ENCODE assay signal across 1 cellular context in the genomic region with DNA sequence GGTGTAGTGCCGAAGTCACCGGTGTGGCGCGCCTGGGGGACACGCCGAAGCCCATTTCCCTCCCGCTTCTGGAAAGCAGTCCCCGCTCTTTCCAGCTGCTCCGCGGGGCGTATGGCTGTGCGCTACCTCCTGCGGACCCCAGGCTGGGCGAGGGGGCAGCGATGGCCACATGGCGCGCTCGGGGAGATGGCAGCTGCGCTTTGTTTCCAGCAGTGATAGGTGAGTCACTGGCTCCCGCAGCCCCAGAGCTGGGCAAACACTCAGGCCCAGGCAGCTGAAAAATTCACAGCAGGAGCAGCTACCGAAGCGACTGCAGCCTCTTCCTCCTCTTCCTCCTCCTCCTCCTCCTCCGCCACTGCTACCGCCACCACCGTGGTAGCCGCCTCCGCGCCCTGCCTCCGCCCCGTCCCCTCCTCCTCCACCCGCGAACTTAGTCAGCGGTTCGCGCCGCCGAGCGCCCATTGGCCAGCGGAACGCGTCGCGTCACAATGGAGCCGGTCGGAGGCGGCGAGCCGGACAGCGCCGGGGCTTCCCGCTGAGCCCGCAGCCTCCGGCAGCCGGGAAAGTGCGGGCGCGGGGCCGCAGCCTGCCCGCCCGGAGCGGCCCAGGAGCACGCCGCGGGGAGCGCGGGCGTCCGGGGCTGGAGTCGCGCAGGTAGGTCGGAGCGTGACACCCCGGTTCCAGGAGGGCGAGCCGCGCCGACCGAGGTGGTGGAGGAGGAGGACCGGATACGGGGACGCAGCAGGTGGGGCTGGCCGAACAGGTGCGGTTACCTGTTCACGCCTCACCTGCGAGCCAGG.
A peak's percentile ranks its signal among the peaks of the same experiment; 100 is the strongest.
TF ChIP-seq lines count a peak whose summit lies in the region.

A gene (plus strand): TSS at position 461 of the 800 bp plus-strand sequence. CDS start 57,822 bp downstream, outside the sequence.

TF ChIP-seq in K562, 482 proteins besides CTCF, POLR2A, EP300 and RAD21 (continued from another document and continues in another):
- TF ChIP-seq, protein P1, sequence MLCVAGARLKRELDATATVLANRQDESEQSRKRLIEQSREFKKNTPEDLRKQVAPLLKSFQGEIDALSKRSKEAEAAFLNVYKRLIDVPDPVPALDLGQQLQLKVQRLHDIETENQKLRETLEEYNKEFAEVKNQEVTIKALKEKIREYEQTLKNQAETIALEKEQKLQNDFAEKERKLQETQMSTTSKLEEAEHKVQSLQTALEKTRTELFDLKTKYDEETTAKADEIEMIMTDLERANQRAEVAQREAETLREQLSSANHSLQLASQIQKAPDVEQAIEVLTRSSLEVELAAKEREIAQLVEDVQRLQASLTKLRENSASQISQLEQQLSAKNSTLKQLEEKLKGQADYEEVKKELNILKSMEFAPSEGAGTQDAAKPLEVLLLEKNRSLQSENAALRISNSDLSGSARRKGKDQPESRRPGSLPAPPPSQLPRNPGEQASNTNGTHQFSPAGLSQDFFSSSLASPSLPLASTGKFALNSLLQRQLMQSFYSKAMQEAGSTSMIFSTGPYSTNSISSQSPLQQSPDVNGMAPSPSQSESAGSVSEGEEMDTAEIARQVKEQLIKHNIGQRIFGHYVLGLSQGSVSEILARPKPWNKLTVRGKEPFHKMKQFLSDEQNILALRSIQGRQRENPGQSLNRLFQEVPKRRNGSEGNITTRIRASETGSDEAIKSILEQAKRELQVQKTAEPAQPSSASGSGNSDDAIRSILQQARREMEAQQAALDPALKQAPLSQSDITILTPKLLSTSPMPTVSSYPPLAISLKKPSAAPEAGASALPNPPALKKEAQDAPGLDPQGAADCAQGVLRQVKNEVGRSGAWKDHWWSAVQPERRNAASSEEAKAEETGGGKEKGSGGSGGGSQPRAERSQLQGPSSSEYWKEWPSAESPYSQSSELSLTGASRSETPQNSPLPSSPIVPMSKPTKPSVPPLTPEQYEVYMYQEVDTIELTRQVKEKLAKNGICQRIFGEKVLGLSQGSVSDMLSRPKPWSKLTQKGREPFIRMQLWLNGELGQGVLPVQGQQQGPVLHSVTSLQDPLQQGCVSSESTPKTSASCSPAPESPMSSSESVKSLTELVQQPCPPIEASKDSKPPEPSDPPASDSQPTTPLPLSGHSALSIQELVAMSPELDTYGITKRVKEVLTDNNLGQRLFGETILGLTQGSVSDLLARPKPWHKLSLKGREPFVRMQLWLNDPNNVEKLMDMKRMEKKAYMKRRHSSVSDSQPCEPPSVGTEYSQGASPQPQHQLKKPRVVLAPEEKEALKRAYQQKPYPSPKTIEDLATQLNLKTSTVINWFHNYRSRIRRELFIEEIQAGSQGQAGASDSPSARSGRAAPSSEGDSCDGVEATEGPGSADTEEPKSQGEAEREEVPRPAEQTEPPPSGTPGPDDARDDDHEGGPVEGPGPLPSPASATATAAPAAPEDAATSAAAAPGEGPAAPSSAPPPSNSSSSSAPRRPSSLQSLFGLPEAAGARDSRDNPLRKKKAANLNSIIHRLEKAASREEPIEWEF (CRISPR knock-in tag; IDR thresholded peaks at IDR 0.05) = no peak
- TF ChIP-seq ZNF780A (CRISPR knock-in tag; IDR thresholded peaks at IDR 0.05) (no peak), ZNF146 (CRISPR knock-in tag; IDR thresholded peaks at IDR 0.05; ENCODE audit: unreplicated experiment) (no peak), PRMT5 (CRISPR knock-in tag; IDR thresholded peaks at IDR 0.05) (no peak), HDAC2 (IDR thresholded peaks at IDR 0.05) (no peak; the same call in 1 of the 2 replicates), ZNF316 (IDR thresholded peaks at IDR 0.05) (peak; percentile 58), ZNF561 (CRISPR knock-in tag; conservative IDR thresholded peaks at IDR 0.05) (no peak), ASH1L (IDR thresholded peaks at IDR 0.05; ENCODE audit: borderline replicate concordance, low read depth, partially characterized antibody) (no peak), ARHGAP35 (IDR thresholded peaks at IDR 0.05; ENCODE audit: partially characterized antibody) (no peak), JUND (IDR thresholded peaks at IDR 0.05; ENCODE audit: borderline replicate concordance, low read depth, low read length) (peak; percentile 51; the same call in 1 of the 2 replicates), JUND (tag; IDR thresholded peaks at IDR 0.05; ENCODE audit: borderline replicate concordance, low read depth, low read length) (no peak; the same call in 2 of the 3 replicates), RAD51 (IDR thresholded peaks at IDR 0.05; ENCODE audit: borderline replicate concordance, low read depth) (no peak), ZNF3 (CRISPR knock-in tag; IDR thresholded peaks at IDR 0.05) (no peak), CHCHD3 (CRISPR knock-in tag; IDR thresholded peaks at IDR 0.05) (no peak), NFIC (IDR thresholded peaks at IDR 0.05) (peak; percentile 26), NR2C2 (CRISPR knock-in tag; IDR thresholded peaks at IDR 0.05) (no peak), NR2C2 (tag; IDR thresholded peaks at IDR 0.05) (peak; percentile 37; the same call in 1 of the 2 replicates), GABPA (tag; conservative IDR thresholded peaks at IDR 0.05; ENCODE audit: low read depth) (peak; percentile 32; the same call in 1 of the 2 replicates), ZNF57 (CRISPR knock-in tag; IDR thresholded peaks at IDR 0.05) (0 out of 2 replicates have a peak, but pooled peaks have one; percentile 62), CEBPG (CRISPR knock-in tag; IDR thresholded peaks at IDR 0.05) (0 out of 2 replicates have a peak, but pooled peaks have one; percentile 51), CEBPG (tag; conservative IDR thresholded peaks at IDR 0.05 in 1 of 2, IDR thresholded peaks at IDR 0.05 in 1 of 2) (no peak), PHF8 (IDR thresholded peaks at IDR 0.05; ENCODE audit: borderline replicate concordance, low read length) (peak; percentile 90; the same call in 1 of the 2 replicates), MCM7 (IDR thresholded peaks at IDR 0.05) (no peak), MCM2 (IDR thresholded peaks at IDR 0.05; ENCODE audit: low read depth) (no peak), ZNF212 (CRISPR knock-in tag; IDR thresholded peaks at IDR 0.05) (no peak), RBM14 (IDR thresholded peaks at IDR 0.05; ENCODE audit: borderline replicate concordance, insufficient read depth, low read depth, low read length) (0 out of 2 replicates have a peak, but pooled peaks have one; percentile 51), EHMT2 (IDR thresholded peaks at IDR 0.05) (no peak), ZNF766 (CRISPR knock-in tag; conservative IDR thresholded peaks at IDR 0.05) (no peak; the same call in 1 of the 2 replicates), YY1 (IDR thresholded peaks at IDR 0.05; ENCODE audit: borderline replicate concordance in 1 of 3, control insufficient read depth in 1 of 3, extremely low read depth in 1 of 3, insufficient read depth in 3 of 3, insufficient read length in 1 of 3, insufficient replicate concordance in 2 of 3, low read depth in 1 of 3, low read length in 2 of 3) (peak in 2 of 3 experiments; percentile 84 to 88), MYBL2 (IDR thresholded peaks at IDR 0.05; ENCODE audit: low read depth) (0 out of 2 replicates have a peak, but pooled peaks have one; percentile 0), MYBL2 (CRISPR knock-in tag; IDR thresholded peaks at IDR 0.05; ENCODE audit: borderline replicate concordance) (no peak), POLR2B (IDR thresholded peaks at IDR 0.05; ENCODE audit: low read depth, partially characterized antibody) (peak; percentile 87), ETV1 (tag; conservative IDR thresholded peaks at IDR 0.05; ENCODE audit: low read depth) (no peak; the same call in 1 of the 2 replicates), ZNF707 (CRISPR knock-in tag; conservative IDR thresholded peaks at IDR 0.05) (no peak)
- TF ChIP-seq, protein P2, sequence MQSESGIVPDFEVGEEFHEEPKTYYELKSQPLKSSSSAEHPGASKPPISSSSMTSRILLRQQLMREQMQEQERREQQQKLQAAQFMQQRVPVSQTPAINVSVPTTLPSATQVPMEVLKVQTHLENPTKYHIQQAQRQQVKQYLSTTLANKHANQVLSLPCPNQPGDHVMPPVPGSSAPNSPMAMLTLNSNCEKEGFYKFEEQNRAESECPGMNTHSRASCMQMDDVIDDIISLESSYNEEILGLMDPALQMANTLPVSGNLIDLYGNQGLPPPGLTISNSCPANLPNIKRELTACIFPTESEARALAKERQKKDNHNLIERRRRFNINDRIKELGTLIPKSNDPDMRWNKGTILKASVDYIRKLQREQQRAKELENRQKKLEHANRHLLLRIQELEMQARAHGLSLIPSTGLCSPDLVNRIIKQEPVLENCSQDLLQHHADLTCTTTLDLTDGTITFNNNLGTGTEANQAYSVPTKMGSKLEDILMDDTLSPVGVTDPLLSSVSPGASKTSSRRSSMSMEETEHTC (IDR thresholded peaks at IDR 0.05) = no peak
- TF ChIP-seq, protein P3, sequence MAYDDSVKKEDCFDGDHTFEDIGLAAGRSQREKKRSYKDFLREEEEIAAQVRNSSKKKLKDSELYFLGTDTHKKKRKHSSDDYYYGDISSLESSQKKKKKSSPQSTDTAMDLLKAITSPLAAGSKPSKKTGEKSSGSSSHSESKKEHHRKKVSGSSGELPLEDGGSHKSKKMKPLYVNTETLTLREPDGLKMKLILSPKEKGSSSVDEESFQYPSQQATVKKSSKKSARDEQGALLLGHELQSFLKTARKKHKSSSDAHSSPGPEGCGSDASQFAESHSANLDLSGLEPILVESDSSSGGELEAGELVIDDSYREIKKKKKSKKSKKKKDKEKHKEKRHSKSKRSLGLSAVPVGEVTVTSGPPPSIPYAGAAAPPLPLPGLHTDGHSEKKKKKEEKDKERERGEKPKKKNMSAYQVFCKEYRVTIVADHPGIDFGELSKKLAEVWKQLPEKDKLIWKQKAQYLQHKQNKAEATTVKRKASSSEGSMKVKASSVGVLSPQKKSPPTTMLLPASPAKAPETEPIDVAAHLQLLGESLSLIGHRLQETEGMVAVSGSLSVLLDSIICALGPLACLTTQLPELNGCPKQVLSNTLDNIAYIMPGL (CRISPR knock-in tag; IDR thresholded peaks at IDR 0.05) = peak; percentile 18; the same call in 1 of the 2 replicates
- TF ChIP-seq, protein P4, sequence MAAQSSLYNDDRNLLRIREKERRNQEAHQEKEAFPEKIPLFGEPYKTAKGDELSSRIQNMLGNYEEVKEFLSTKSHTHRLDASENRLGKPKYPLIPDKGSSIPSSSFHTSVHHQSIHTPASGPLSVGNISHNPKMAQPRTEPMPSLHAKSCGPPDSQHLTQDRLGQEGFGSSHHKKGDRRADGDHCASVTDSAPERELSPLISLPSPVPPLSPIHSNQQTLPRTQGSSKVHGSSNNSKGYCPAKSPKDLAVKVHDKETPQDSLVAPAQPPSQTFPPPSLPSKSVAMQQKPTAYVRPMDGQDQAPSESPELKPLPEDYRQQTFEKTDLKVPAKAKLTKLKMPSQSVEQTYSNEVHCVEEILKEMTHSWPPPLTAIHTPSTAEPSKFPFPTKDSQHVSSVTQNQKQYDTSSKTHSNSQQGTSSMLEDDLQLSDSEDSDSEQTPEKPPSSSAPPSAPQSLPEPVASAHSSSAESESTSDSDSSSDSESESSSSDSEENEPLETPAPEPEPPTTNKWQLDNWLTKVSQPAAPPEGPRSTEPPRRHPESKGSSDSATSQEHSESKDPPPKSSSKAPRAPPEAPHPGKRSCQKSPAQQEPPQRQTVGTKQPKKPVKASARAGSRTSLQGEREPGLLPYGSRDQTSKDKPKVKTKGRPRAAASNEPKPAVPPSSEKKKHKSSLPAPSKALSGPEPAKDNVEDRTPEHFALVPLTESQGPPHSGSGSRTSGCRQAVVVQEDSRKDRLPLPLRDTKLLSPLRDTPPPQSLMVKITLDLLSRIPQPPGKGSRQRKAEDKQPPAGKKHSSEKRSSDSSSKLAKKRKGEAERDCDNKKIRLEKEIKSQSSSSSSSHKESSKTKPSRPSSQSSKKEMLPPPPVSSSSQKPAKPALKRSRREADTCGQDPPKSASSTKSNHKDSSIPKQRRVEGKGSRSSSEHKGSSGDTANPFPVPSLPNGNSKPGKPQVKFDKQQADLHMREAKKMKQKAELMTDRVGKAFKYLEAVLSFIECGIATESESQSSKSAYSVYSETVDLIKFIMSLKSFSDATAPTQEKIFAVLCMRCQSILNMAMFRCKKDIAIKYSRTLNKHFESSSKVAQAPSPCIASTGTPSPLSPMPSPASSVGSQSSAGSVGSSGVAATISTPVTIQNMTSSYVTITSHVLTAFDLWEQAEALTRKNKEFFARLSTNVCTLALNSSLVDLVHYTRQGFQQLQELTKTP (IDR thresholded peaks at IDR 0.05; ENCODE audit: low read depth in 1 of 2, partially characterized antibody in 2 of 2) = peak in 1 of 2 experiments; percentile 12
- TF ChIP-seq, protein P5, sequence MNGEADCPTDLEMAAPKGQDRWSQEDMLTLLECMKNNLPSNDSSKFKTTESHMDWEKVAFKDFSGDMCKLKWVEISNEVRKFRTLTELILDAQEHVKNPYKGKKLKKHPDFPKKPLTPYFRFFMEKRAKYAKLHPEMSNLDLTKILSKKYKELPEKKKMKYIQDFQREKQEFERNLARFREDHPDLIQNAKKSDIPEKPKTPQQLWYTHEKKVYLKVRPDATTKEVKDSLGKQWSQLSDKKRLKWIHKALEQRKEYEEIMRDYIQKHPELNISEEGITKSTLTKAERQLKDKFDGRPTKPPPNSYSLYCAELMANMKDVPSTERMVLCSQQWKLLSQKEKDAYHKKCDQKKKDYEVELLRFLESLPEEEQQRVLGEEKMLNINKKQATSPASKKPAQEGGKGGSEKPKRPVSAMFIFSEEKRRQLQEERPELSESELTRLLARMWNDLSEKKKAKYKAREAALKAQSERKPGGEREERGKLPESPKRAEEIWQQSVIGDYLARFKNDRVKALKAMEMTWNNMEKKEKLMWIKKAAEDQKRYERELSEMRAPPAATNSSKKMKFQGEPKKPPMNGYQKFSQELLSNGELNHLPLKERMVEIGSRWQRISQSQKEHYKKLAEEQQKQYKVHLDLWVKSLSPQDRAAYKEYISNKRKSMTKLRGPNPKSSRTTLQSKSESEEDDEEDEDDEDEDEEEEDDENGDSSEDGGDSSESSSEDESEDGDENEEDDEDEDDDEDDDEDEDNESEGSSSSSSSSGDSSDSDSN (IDR thresholded peaks at IDR 0.05; ENCODE audit: borderline replicate concordance in 1 of 2, low read depth in 2 of 2, low read length in 2 of 2) = peak in 1 of 2 experiments; percentile 89; a peak in 1 of 4 replicates
- TF ChIP-seq, protein P6, sequence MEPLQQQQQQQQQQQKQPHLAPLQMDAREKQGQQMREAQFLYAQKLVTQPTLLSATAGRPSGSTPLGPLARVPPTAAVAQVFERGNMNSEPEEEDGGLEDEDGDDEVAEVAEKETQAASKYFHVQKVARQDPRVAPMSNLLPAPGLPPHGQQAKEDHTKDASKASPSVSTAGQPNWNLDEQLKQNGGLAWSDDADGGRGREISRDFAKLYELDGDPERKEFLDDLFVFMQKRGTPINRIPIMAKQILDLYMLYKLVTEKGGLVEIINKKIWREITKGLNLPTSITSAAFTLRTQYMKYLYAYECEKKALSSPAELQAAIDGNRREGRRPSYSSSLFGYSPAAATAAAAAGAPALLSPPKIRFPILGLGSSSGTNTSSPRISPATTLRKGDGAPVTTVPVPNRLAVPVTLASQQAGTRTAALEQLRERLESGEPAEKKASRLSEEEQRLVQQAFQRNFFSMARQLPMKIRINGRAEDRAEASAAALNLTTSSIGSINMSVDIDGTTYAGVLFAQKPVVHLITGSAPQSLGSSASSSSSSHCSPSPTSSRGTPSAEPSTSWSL (CRISPR knock-in tag; IDR thresholded peaks at IDR 0.05; ENCODE audit: borderline replicate concordance) = 0 out of 2 replicates have a peak, but pooled peaks have one; percentile 70
- TF ChIP-seq, protein P7, sequence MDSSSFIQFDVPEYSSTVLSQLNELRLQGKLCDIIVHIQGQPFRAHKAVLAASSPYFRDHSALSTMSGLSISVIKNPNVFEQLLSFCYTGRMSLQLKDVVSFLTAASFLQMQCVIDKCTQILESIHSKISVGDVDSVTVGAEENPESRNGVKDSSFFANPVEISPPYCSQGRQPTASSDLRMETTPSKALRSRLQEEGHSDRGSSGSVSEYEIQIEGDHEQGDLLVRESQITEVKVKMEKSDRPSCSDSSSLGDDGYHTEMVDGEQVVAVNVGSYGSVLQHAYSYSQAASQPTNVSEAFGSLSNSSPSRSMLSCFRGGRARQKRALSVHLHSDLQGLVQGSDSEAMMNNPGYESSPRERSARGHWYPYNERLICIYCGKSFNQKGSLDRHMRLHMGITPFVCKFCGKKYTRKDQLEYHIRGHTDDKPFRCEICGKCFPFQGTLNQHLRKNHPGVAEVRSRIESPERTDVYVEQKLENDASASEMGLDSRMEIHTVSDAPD (CRISPR knock-in tag; IDR thresholded peaks at IDR 0.05) = peak; percentile 64; the same call in 1 of the 2 replicates
